Comparison of ENCODE assay signal across 8 cellular contexts in genomic region chr17:42266918-42267766, GRCh38. TPM values are rescaled to one million over a fixed set of nuclear protein-coding genes. Genes with fewer than 3 reads are reported as not detected.
DNase-seq lines count a peak whose midpoint lies in the region; ATAC-seq, FAIRE-seq and TF ChIP-seq lines count a peak whose summit lies in the region.

No MANE protein-coding gene starts in this region.

- H3K4me3 ChIP-seq in A549: no peak overlapping the region
- H3K4me3 ChIP-seq in testis: no peak overlapping the region

- ATAC-seq in A549: peak; percentile 92 to 99
- ATAC-seq in GM21381 (IDR thresholded peaks at IDR 0.05; ENCODE audit: unreplicated experiment): no peak

- TF ChIP-seq POLR2A in A549 (IDR thresholded peaks at IDR 0.05; ENCODE audit: low read length) (no peak), testis (IDR thresholded peaks at IDR 0.05) (no peak)

- intact Hi-C loops in testis (cut with DNase I; ENCODE audit: low total_unique reads): no loop called here

- DNase-seq in A549 (ENCODE audit: low read depth in 1 of 2, low spot score in 1 of 2): peak; percentile 79 to 91
- DNase-seq in HTR-8/SVneo (ENCODE audit: insufficient read length, low spot score): peak; percentile 62
- DNase-seq in activated T-cell treated with anti-CD3 and anti-CD28 coated beads, Interleukin-2, amount 50 U/mL, for 24 hours: no peak
- DNase-seq in frontal cortex (ENCODE audit: low spot score in 2 of 2): no peak
- no peak for DNase-seq in testis
- DNase-seq in NCI-H748 (lab: John Stamatoyannopoulos, UW; ENCODE audit: unreplicated experiment): no peak
- no peak for DNase-seq in HPDE6-E6E7 (ENCODE audit: extremely low spot score)

- peaks cover 52% of the 10 kb centered on the region for H3K36me3 Mint-ChIP-seq in activated T-cell treated with anti-CD3 and anti-CD28 coated beads, Interleukin-2, amount 50 U/mL, for 24 hours (ENCODE audit: low read depth)

- H3K27ac Mint-ChIP-seq in activated T-cell treated with anti-CD3 and anti-CD28 coated beads, Interleukin-2, amount 50 U/mL, for 24 hours: peak overlapping the region; percentile 92

- no peaks in the 10 kb centered on the region for H3K27me3 ChIP-seq in testis

- H3K27me3 Mint-ChIP-seq in activated T-cell treated with anti-CD3 and anti-CD28 coated beads, Interleukin-2, amount 50 U/mL, for 24 hours: no peaks in the 10 kb centered on the region

- H3K9me3 Mint-ChIP-seq in activated T-cell treated with anti-CD3 and anti-CD28 coated beads, Interleukin-2, amount 50 U/mL, for 24 hours: no peaks in the 10 kb centered on the region

- CTCF ChIA-PET in A549 (lab: Yijun Ruan, JAX): interaction anchor here (1.1 to 2.7 kb wide), 8 partner anchors 8 to 250 kb away, joined by 3 to 9 read pairs (median 4); partner anchors contain the start of genes HCRT and STAT5B

- POLR2A ChIA-PET in A549 (lab: Yijun Ruan, JAX): interaction anchor here (0.5 kb wide), 1 partner anchor 156 kb away, joined by 3 read pairs; the partner anchor contains the start of gene CAVIN1

- peak overlapping the region; percentile 60 for H3K4me2 ChIP-seq in A549

- H3K27ac ChIP-seq in A549: peak overlapping the region; percentile 36 to 48
- H3K27ac ChIP-seq in testis: no peak overlapping the region

- H3K4me1 ChIP-seq in A549 (peaks cover 48% of the 10 kb centered on the region), testis (peaks cover 14% of the 10 kb centered on the region)

- no peak for TF ChIP-seq CTCF in A549 (IDR thresholded peaks at IDR 0.05)
- TF ChIP-seq CTCF in testis (IDR thresholded peaks at IDR 0.05): no peak

- FAIRE-seq in A549 (lab: Jason Lieb, UNC) (peak; percentile 99), HTR-8/SVneo (lab: Jason Lieb, UNC) (peak; percentile 85), frontal cortex (lab: Jason Lieb, UNC) (peak; percentile 66)

- H3K36me3 ChIP-seq in testis (ENCODE audit: low read depth, missing control alignments): no peaks in the 10 kb centered on the region

- TF ChIP-seq RAD21 in A549 (conservative IDR thresholded peaks at IDR 0.05 in 1 of 2, IDR thresholded peaks at IDR 0.05 in 1 of 2): no peak

- WGBS in A549 (ENCODE audit: missing lambda C conversion rate): 41% methylated on average over 9 of the region's 9 CpGs
- WGBS in testis, 2 donors: 74 to 82% methylated on average over 9 of the region's 9 CpGs

- H3K9me3 ChIP-seq in A549: no peaks in the 10 kb centered on the region
- no peaks in the 10 kb centered on the region for H3K9me3 ChIP-seq in testis

- peaks cover 68% of the 10 kb centered on the region for H3K4me1 Mint-ChIP-seq in activated T-cell treated with anti-CD3 and anti-CD28 coated beads, Interleukin-2, amount 50 U/mL, for 24 hours (ENCODE audit: low read depth)

- TF ChIP-seq EP300 in A549 (IDR thresholded peaks at IDR 0.05): peak; percentile 56 to 59; a peak in 2 of 5 replicates

- H3K4me3 Mint-ChIP-seq in activated T-cell treated with anti-CD3 and anti-CD28 coated beads, Interleukin-2, amount 50 U/mL, for 24 hours: peak overlapping the region; percentile 55

TF ChIP-seq in A549, 52 proteins besides CTCF, POLR2A, EP300 and RAD21:
- peak; percentile 85 for TF ChIP-seq FOSL2 (IDR thresholded peaks at IDR 0.05)
- peak; percentile 99 for TF ChIP-seq FOSL2 (CRISPR knock-in tag; IDR thresholded peaks at IDR 0.05)
- TF ChIP-seq JUNB (IDR thresholded peaks at IDR 0.05): peak; percentile 76
- TF ChIP-seq CEBPB (IDR thresholded peaks at IDR 0.05): peak; percentile 84 to 92
- peak; percentile 57; the same call in 1 of the 2 replicates for TF ChIP-seq NFE2L2 (conservative IDR thresholded peaks at IDR 0.05; ENCODE audit: low read length)
- TF ChIP-seq RCOR1 (IDR thresholded peaks at IDR 0.05; ENCODE audit: low read depth, low read length): no peak
- TF ChIP-seq HOXB5 (CRISPR knock-in tag; IDR thresholded peaks at IDR 0.05): no peak
- TF ChIP-seq GATA3 (IDR thresholded peaks at IDR 0.05; ENCODE audit: borderline replicate concordance): peak; percentile 49; the same call in 1 of the 2 replicates
- TF ChIP-seq MAX (IDR thresholded peaks at IDR 0.05): peak; percentile 64; the same call in 1 of the 2 replicates
- TF ChIP-seq, protein P1, sequence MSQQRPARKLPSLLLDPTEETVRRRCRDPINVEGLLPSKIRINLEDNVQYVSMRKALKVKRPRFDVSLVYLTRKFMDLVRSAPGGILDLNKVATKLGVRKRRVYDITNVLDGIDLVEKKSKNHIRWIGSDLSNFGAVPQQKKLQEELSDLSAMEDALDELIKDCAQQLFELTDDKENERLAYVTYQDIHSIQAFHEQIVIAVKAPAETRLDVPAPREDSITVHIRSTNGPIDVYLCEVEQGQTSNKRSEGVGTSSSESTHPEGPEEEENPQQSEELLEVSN (IDR thresholded peaks at IDR 0.05; ENCODE audit: borderline replicate concordance, low read depth): no peak
- TF ChIP-seq USF2 (IDR thresholded peaks at IDR 0.05): 0 out of 2 replicates have a peak, but pooled peaks have one; percentile 16
- TF ChIP-seq JUN (IDR thresholded peaks at IDR 0.05): peak in 1 of 2 experiments; percentile 51; a peak in 2 of 5 replicates
- no peak for TF ChIP-seq ZC3H11A (IDR thresholded peaks at IDR 0.05)
- TF ChIP-seq, protein P2, sequence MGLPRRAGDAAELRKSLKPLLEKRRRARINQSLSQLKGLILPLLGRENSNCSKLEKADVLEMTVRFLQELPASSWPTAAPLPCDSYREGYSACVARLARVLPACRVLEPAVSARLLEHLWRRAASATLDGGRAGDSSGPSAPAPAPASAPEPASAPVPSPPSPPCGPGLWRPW (IDR thresholded peaks at IDR 0.05): peak; percentile 67; the same call in 1 of the 2 replicates
- TF ChIP-seq ZSCAN20 (CRISPR knock-in tag; IDR thresholded peaks at IDR 0.05): 0 out of 2 replicates have a peak, but pooled peaks have one; percentile 45

RNA-seq across cellular contexts. Expression of gene STAT5B, which starts 9.0 kb away (rescaled TPM):
- polyA plus RNA-seq in A549 (2011; rRNA removed) (37.6 and 51.7 TPM in 2 replicates), A549 (2017; fragmentation: RNase III; extraction: RNeasy Plus Mini Kit Qiagen cat#74134 plus additional on column Dnase treatment) (29.4 to 33.1 TPM (median 31.2 TPM) in 3 replicates), testis (ENCODE audit: insufficient read depth, low read depth, low replicate concordance) (66.0 TPM)
- 24.8 and 30.3 TPM in 2 replicates for polyA plus RNA-seq in A549 (2012; cell fraction: cytosol; rRNA removed)
- 66.8 and 69.5 TPM in 2 replicates for polyA plus RNA-seq in A549 (2012; cell fraction: nucleus; rRNA removed)
- 41.5 and 41.7 TPM in 2 replicates for polyA minus RNA-seq in A549 (2011; rRNA and poly(A)+ RNA removed)
- total RNA-seq in frontal cortex (17.5 TPM), testis (10 to 100 TPM; 65.9 to 81.5 TPM)

RNA-seq across cellular contexts. Expression of gene STAT5A, which starts 21.2 kb away (rescaled TPM):
- polyA plus RNA-seq in A549 (2011; rRNA removed): 2.2 and 3.1 TPM in 2 replicates
- polyA plus RNA-seq in A549 (2012; cell fraction: cytosol; rRNA removed): 2.6 and 3.3 TPM in 2 replicates
- polyA plus RNA-seq in A549 (2012; cell fraction: nucleus; rRNA removed): 5.6 and 7.9 TPM in 2 replicates
- 3.9 to 4.4 TPM (median 4.0 TPM) in 3 replicates for polyA plus RNA-seq in A549 (2017; fragmentation: RNase III; extraction: RNeasy Plus Mini Kit Qiagen cat#74134 plus additional on column Dnase treatment)
- 2.9 and 4.3 TPM in 2 replicates for polyA minus RNA-seq in A549 (2011; rRNA and poly(A)+ RNA removed)
- 1.6 TPM for total RNA-seq in frontal cortex
- total RNA-seq in testis: 10 to 100 TPM; 27.8 to 37.0 TPM
- 13.7 TPM for polyA plus RNA-seq in testis (ENCODE audit: insufficient read depth, low read depth, low replicate concordance)

Comparison
In these comparisons a context has a peak if more than half of its experiments do, and no peak if none do; other contexts are left out.
1. DNase-seq: peak in A549 (2 of 2) and HTR-8/SVneo (single experiment); none in activated T-cell treated with anti-CD3 and anti-CD28 coated beads, Interleukin-2, amount 50 U/mL, for 24 hours (single experiment), frontal cortex (0 of 2), testis (single experiment), NCI-H748 (single experiment) and HPDE6-E6E7 (single experiment).
2. H3K27ac ChIP-seq: peak in A549 (2 of 2); none in testis (0 of 2).
3. RNA of gene STAT5A, which starts 21.2 kb away (total RNA-seq): 27.8 to 37.0 TPM in testis; 1.6 TPM in frontal cortex (single experiment); every median in the first group is over 10 times any median in the second.